Comparison of ENCODE assay signal across 1 cellular context in the genomic region with DNA sequence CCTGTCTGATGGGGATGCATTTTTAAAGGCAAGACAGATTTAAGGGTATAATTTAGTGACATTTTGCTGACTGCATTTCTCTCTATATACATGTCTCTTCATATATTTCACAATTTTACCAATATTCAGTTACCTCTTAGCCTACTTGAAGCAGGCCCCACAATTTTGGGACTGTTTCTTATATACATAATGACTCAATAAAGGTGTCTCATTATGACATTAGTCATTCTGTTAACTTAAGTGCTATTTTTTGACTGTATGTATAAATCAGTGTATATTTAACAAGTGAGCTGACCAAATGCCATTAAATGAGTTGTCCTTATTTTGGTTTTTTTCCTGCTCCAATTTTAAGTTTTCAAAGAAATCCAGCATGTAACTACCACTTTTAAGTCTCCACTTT.
TF ChIP-seq lines count a peak whose summit lies in the region.

No MANE protein-coding gene starts in this region.

TF ChIP-seq in GM23338, 12 proteins besides CTCF, POLR2A, EP300 and RAD21 (continued from another document):
- TF ChIP-seq, protein P1, sequence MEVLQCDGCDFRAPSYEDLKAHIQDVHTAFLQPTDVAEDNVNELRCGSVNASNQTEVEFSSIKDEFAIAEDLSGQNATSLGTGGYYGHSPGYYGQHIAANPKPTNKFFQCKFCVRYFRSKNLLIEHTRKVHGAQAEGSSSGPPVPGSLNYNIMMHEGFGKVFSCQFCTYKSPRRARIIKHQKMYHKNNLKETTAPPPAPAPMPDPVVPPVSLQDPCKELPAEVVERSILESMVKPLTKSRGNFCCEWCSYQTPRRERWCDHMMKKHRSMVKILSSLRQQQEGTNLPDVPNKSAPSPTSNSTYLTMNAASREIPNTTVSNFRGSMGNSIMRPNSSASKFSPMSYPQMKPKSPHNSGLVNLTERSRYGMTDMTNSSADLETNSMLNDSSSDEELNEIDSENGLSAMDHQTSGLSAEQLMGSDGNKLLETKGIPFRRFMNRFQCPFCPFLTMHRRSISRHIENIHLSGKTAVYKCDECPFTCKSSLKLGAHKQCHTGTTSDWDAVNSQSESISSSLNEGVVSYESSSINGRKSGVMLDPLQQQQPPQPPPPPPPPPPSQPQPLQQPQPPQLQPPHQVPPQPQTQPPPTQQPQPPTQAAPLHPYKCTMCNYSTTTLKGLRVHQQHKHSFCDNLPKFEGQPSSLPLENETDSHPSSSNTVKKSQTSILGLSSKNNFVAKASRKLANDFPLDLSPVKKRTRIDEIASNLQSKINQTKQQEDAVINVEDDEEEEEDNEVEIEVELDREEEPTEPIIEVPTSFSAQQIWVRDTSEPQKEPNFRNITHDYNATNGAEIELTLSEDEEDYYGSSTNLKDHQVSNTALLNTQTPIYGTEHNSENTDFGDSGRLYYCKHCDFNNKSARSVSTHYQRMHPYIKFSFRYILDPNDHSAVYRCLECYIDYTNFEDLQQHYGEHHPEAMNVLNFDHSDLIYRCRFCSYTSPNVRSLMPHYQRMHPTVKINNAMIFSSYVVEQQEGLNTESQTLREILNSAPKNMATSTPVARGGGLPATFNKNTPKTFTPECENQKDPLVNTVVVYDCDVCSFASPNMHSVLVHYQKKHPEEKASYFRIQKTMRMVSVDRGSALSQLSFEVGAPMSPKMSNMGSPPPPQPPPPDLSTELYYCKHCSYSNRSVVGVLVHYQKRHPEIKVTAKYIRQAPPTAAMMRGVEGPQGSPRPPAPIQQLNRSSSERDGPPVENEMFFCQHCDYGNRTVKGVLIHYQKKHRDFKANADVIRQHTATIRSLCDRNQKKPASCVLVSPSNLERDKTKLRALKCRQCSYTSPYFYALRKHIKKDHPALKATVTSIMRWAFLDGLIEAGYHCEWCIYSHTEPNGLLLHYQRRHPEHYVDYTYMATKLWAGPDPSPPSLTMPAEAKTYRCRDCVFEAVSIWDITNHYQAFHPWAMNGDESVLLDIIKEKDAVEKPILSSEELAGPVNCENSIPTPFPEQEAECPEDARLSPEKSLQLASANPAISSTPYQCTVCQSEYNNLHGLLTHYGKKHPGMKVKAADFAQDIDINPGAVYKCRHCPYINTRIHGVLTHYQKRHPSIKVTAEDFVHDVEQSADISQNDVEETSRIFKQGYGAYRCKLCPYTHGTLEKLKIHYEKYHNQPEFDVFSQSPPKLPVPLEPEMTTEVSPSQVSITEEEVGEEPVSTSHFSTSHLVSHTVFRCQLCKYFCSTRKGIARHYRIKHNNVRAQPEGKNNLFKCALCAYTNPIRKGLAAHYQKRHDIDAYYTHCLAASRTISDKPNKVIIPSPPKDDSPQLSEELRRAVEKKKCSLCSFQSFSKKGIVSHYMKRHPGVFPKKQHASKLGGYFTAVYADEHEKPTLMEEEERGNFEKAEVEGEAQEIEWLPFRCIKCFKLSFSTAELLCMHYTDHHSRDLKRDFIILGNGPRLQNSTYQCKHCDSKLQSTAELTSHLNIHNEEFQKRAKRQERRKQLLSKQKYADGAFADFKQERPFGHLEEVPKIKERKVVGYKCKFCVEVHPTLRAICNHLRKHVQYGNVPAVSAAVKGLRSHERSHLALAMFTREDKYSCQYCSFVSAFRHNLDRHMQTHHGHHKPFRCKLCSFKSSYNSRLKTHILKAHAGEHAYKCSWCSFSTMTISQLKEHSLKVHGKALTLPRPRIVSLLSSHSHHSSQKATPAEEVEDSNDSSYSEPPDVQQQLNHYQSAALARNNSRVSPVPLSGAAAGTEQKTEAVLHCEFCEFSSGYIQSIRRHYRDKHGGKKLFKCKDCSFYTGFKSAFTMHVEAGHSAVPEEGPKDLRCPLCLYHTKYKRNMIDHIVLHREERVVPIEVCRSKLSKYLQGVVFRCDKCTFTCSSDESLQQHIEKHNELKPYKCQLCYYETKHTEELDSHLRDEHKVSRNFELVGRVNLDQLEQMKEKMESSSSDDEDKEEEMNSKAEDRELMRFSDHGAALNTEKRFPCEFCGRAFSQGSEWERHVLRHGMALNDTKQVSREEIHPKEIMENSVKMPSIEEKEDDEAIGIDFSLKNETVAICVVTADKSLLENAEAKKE (CRISPR knock-in tag; IDR thresholded peaks at IDR 0.05): no peak
- no peak for TF ChIP-seq ZNF114 (CRISPR knock-in tag; IDR thresholded peaks at IDR 0.05)
- TF ChIP-seq REST (IDR thresholded peaks at IDR 0.05; ENCODE audit: unreplicated experiment): no peak
- no peak for TF ChIP-seq EZH2 (IDR thresholded peaks at IDR 0.05; ENCODE audit: low read depth, unreplicated experiment)
